Comparison of ENCODE assay signal across 8 cellular contexts in the genomic region with DNA sequence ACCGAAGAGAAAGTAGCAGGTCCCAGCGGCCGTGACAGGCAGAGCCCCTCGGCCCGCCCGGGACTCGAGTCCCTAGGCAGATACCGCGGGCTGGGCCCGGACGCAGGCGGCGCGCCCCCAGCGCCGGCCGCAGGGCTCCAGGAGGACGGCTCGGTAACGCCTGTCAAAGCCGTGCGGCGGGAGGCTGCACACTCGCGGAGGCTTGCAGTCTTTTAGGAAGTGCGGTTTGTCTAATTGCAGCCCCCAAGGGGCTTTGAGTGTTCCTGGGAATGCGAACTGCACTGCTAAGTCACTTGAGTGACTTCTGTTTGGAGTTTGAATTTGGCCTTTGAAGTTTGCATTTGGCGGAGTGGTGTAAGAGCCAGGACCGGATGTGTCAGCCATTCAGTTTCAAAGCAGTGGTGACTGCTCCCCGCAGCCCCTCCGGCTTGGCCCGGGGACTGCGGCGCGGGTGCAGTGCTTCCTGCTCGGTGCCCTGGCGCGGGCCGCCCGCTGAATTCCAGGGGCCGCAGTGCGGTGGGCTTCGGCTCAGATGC. TPM values are rescaled to one million over a fixed set of nuclear protein-coding genes. Genes with fewer than 3 reads are reported as not detected.
A peak's percentile ranks its signal among the peaks of the same experiment; 100 is the strongest.
DNase-seq lines count a peak whose midpoint lies in the region; ATAC-seq, FAIRE-seq and TF ChIP-seq lines count a peak whose summit lies in the region.

No MANE protein-coding gene starts in this region.

- H2BK15ac ChIP-seq in H1 (ENCODE audit: low read length): no peak overlapping the region

- peaks cover 0 to 9% (median 0%) of the 10 kb centered on the region in 4 experiments; a peak in 1 of 7 replicates for H3K27me3 ChIP-seq in H1 (replicated peaks in 1 of 4; ENCODE audit: control insufficient read depth in 3 of 4, extremely low read depth in 1 of 4, insufficient read depth in 3 of 4, low read length in 3 of 4)

- 2% methylated on average over 36 of the region's 43 CpGs for WGBS in A549 (ENCODE audit: missing lambda C conversion rate)
- WGBS in H1 (ENCODE audit: extremely low coverage in 1 of 2, insufficient coverage in 1 of 2, insufficient read length in 1 of 2, insufficient replicate concordance in 2 of 2, low coverage in 1 of 2, low lambda C conversion rate in 2 of 2, missing lambda C conversion rate in 1 of 2), 2 experiments: 2% methylated on average over 38 of the region's 43 CpGs; no CpG with 5 or more reads in 1 of the 2 experiments
- 0 to 1% methylated on average over 28 to 29 of the region's 43 CpGs for WGBS in mesodermal cell (ENCODE audit: insufficient coverage in 2 of 2), 2 experiments

- H3K4me2 ChIP-seq in A549 (peak overlapping the region; percentile 95), H1 (ENCODE audit: insufficient read depth in 1 of 2, low read depth in 2 of 2, low read length in 2 of 2) (peak overlapping the region; percentile 79 to 97)

- H4K20me1 ChIP-seq in H1 (replicated peaks in 1 of 2; ENCODE audit: control insufficient read depth in 1 of 2, insufficient read depth in 2 of 2, low read length in 2 of 2): peaks cover 0 to 8% of the 10 kb centered on the region in 2 experiments

- no peak overlapping the region for H2AK5ac ChIP-seq in H1 (ENCODE audit: low read depth, low read length)

- no peak overlapping the region for H3K9ac ChIP-seq in H1 (replicated peaks in 1 of 4; ENCODE audit: extremely low read depth in 1 of 4, low read depth in 3 of 4, low read length in 3 of 4)

- no peak overlapping the region for H2AFZ ChIP-seq in H1 (ENCODE audit: low read length)

- TF ChIP-seq POLR2A in A549 (IDR thresholded peaks at IDR 0.05; ENCODE audit: low read length) (no peak), GM15510 (IDR thresholded peaks at IDR 0.05; ENCODE audit: borderline replicate concordance, extremely low read depth, insufficient read length) (peak; percentile 26), H1 (IDR thresholded peaks at IDR 0.05; ENCODE audit: control extremely low read depth in 1 of 2, low read depth in 2 of 2, low read length in 2 of 2) (no peak)

- CTCF ChIA-PET in A549 (lab: Yijun Ruan, JAX): no interaction called here
- CTCF ChIA-PET in activated CD4-positive, alpha-beta memory T cell treated with anti-CD3 and anti-CD28 coated beads, Interleukin-2, amount 10 ng/mL, durations not matched to agents 7 days and 5 days (lab: Charles Lee): interaction anchor here (2.0 kb wide), 1 partner anchor 22 kb away, joined by 7 read pairs; no protein-coding TSS in a partner anchor
- CTCF ChIA-PET in H1 (lab: Charles Lee; ENCODE audit: partially characterized antibody): interaction anchor here (1.2 kb wide), 1 partner anchor 22 kb away, joined by 3 read pairs; no protein-coding TSS in a partner anchor

- peak; percentile 52 to 77; a peak in 5 of 6 replicates for ATAC-seq in A549
- peak; percentile 39 for ATAC-seq in HG02840 (IDR thresholded peaks at IDR 0.05; ENCODE audit: low FRiP score, unreplicated experiment)
- ATAC-seq in stimulated activated effector memory CD8-positive, alpha-beta T cell treated with anti-CD3 and anti-CD28 coated beads, Interleukin-12 subunit alpha, Interleukin-12 subunit beta, amount 100 ng/mL, for 72 hours: peak; percentile 77

- FAIRE-seq in A549 (lab: Jason Lieb, UNC) (no peak), H1 (lab: Jason Lieb, UNC) (no peak)

- H3K18ac ChIP-seq in H1 (ENCODE audit: extremely low read depth, low read length): no peak overlapping the region; the same call in 1 of the 2 replicates

- H3K4ac ChIP-seq in H1 (replicated peaks; ENCODE audit: insufficient read length, low read depth, low read length): no peak overlapping the region

- no peak overlapping the region for H3K14ac ChIP-seq in H1 (ENCODE audit: insufficient read length)

- H4K91ac ChIP-seq in H1 (replicated peaks; ENCODE audit: insufficient read length, low read length): no peak overlapping the region

- H3K79me2 ChIP-seq in H1 (ENCODE audit: control insufficient read depth in 1 of 2, insufficient read depth in 2 of 2, low read length in 2 of 2): peaks cover 0 to 42% of the 10 kb centered on the region in 2 experiments; a peak in 2 of 4 replicates

- H3K23me2 ChIP-seq in H1 (ENCODE audit: low read depth, low read length): peaks cover 14% of the 10 kb centered on the region

- H3K4me3 Mint-ChIP-seq in activated CD4-positive, alpha-beta memory T cell treated with anti-CD3 and anti-CD28 coated beads, Interleukin-2, amount 10 ng/mL, durations not matched to agents 7 days and 5 days: peak overlapping the region; percentile 96
- H3K4me3 Mint-ChIP-seq in stimulated activated effector memory CD8-positive, alpha-beta T cell treated with anti-CD3 and anti-CD28 coated beads, Interleukin-12 subunit alpha, Interleukin-12 subunit beta, amount 100 ng/mL, for 72 hours: peak overlapping the region; percentile 85

- no peak overlapping the region for H2BK5ac ChIP-seq in H1 (ENCODE audit: low read depth, low read length)

- no peak overlapping the region for H2BK12ac ChIP-seq in H1 (ENCODE audit: low read depth, low read length)

- POLR2A ChIA-PET in A549 (lab: Yijun Ruan, JAX): no interaction called here
- POLR2A ChIA-PET in activated CD4-positive, alpha-beta memory T cell treated with anti-CD3 and anti-CD28 coated beads, Interleukin-2, amount 10 ng/mL, durations not matched to agents 7 days and 5 days (lab: Charles Lee): interaction anchor here (1.2 to 2.8 kb wide), 4 partner anchors 10 to 488 kb away, joined by 3 to 9 read pairs (median 5); no protein-coding TSS in a partner anchor
- POLR2A ChIA-PET in H1 (lab: Charles Lee; ENCODE audit: partially characterized antibody): no interaction called here

- H3K9me3 Mint-ChIP-seq in activated CD4-positive, alpha-beta memory T cell treated with anti-CD3 and anti-CD28 coated beads, Interleukin-2, amount 10 ng/mL, durations not matched to agents 7 days and 5 days: no peaks in the 10 kb centered on the region
- no peaks in the 10 kb centered on the region for H3K9me3 Mint-ChIP-seq in stimulated activated effector memory CD8-positive, alpha-beta T cell treated with anti-CD3 and anti-CD28 coated beads, Interleukin-12 subunit alpha, Interleukin-12 subunit beta, amount 100 ng/mL, for 72 hours

- peaks cover 24% of the 10 kb centered on the region; the same call in 2 of the 3 replicates for H3K4me1 ChIP-seq in A549
- H3K4me1 ChIP-seq in H1 (replicated peaks in 1 of 4; ENCODE audit: control insufficient read depth in 3 of 4, insufficient read depth in 4 of 4, low read length in 3 of 4): peaks cover 0 to 8% (median 2%) of the 10 kb centered on the region in 4 experiments; a peak in 5 of 7 replicates
- H3K4me1 ChIP-seq in mesodermal cell (ENCODE audit: control insufficient read depth, insufficient read depth, low read length, poor library complexity, severe bottlenecking): peaks cover 6% of the 10 kb centered on the region

- TF ChIP-seq EP300 in A549 (IDR thresholded peaks at IDR 0.05) (no peak), H1 (IDR thresholded peaks at IDR 0.05; ENCODE audit: borderline replicate concordance in 1 of 2, low read depth in 2 of 2, low read length in 2 of 2) (no peak)

- no peak overlapping the region for H3K23ac ChIP-seq in H1 (ENCODE audit: insufficient read length)

- TF ChIP-seq CTCF in A549 (IDR thresholded peaks at IDR 0.05) (no peak), H1 (IDR thresholded peaks at IDR 0.05; ENCODE audit: control extremely low read depth in 1 of 3, insufficient read depth in 1 of 3, low read depth in 1 of 3, low read length in 3 of 3) (no peak)

- H4K5ac ChIP-seq in H1 (ENCODE audit: insufficient read length, low read depth, low read length): no peak overlapping the region

- no peaks in the 10 kb centered on the region for H3K79me1 ChIP-seq in H1 (ENCODE audit: low read depth, low read length)

- no peaks in the 10 kb centered on the region for H3K36me3 ChIP-seq in H1 (ENCODE audit: control insufficient read depth in 2 of 4, insufficient read depth in 4 of 4, low read length in 3 of 4)
- H3K36me3 ChIP-seq in mesodermal cell (ENCODE audit: control insufficient read depth, insufficient read depth, low read length): peaks cover 11% of the 10 kb centered on the region

- peaks cover 3% of the 10 kb centered on the region for H3K27me3 Mint-ChIP-seq in activated CD4-positive, alpha-beta memory T cell treated with anti-CD3 and anti-CD28 coated beads, Interleukin-2, amount 10 ng/mL, durations not matched to agents 7 days and 5 days

- H3K27ac ChIP-seq in A549 (peak overlapping the region; percentile 94 to 95), H1 (ENCODE audit: low read depth, low read length) (no peak overlapping the region), mesodermal cell (ENCODE audit: low read depth, low read length, severe bottlenecking) (peak overlapping the region; percentile 66)

- H3K27ac Mint-ChIP-seq in activated CD4-positive, alpha-beta memory T cell treated with anti-CD3 and anti-CD28 coated beads, Interleukin-2, amount 10 ng/mL, durations not matched to agents 7 days and 5 days: peak overlapping the region; percentile 94
- H3K27ac Mint-ChIP-seq in stimulated activated effector memory CD8-positive, alpha-beta T cell treated with anti-CD3 and anti-CD28 coated beads, Interleukin-12 subunit alpha, Interleukin-12 subunit beta, amount 100 ng/mL, for 72 hours: peak overlapping the region; percentile 86

- H3K56ac ChIP-seq in H1 (replicated peaks; ENCODE audit: insufficient read length, low read depth, low read length): no peak overlapping the region

- H2BK20ac ChIP-seq in H1 (ENCODE audit: low read length): no peak overlapping the region

- H3K4me1 Mint-ChIP-seq in activated CD4-positive, alpha-beta memory T cell treated with anti-CD3 and anti-CD28 coated beads, Interleukin-2, amount 10 ng/mL, durations not matched to agents 7 days and 5 days: peaks cover 53% of the 10 kb centered on the region
- H3K4me1 Mint-ChIP-seq in stimulated activated effector memory CD8-positive, alpha-beta T cell treated with anti-CD3 and anti-CD28 coated beads, Interleukin-12 subunit alpha, Interleukin-12 subunit beta, amount 100 ng/mL, for 72 hours: peaks cover 27% of the 10 kb centered on the region

- H4K8ac ChIP-seq in H1 (ENCODE audit: extremely low read depth, insufficient read depth, low read length): no peak overlapping the region

- H2BK120ac ChIP-seq in H1 (replicated peaks; ENCODE audit: low read depth, low read length): no peak overlapping the region

- H3K4me3 ChIP-seq in A549: peak overlapping the region; percentile 93
- H3K4me3 ChIP-seq in H1 (ENCODE audit: extremely low read depth in 1 of 4, insufficient read depth in 2 of 4, low read depth in 3 of 4, low read length in 4 of 4): peak overlapping the region; percentile 48 to 78 (median 65)
- peak overlapping the region; percentile 98 for H3K4me3 ChIP-seq in mesodermal cell (ENCODE audit: extremely low read depth, insufficient read depth, low read length, poor library complexity, severe bottlenecking)

- DNase-seq in A549 (ENCODE audit: low read depth in 1 of 2, low spot score in 1 of 2) (peak; percentile 46 to 57), NCI-H226 (peak; percentile 41), H1 (ENCODE audit: low read depth in 1 of 2, low spot score in 2 of 2) (no peak)
- peak; percentile 77 for DNase-seq in activated CD4-positive, alpha-beta memory T cell treated with anti-CD3 and anti-CD28 coated beads, Interleukin-2, amount 10 ng/mL, durations not matched to agents 7 days and 5 days
- DNase-seq in stimulated activated effector memory CD8-positive, alpha-beta T cell treated with anti-CD3 and anti-CD28 coated beads, Interleukin-12 subunit alpha, Interleukin-12 subunit beta, amount 100 ng/mL, for 72 hours (ENCODE audit: low spot score in 2 of 2): peak; percentile 56 to 83

- TF ChIP-seq RAD21 in A549 (conservative IDR thresholded peaks at IDR 0.05 in 1 of 2, IDR thresholded peaks at IDR 0.05 in 1 of 2): no peak
- TF ChIP-seq RAD21 in H1 (IDR thresholded peaks at IDR 0.05 in 1 of 2, conservative IDR thresholded peaks at IDR 0.05 in 1 of 2; ENCODE audit: low read depth in 2 of 2, low read length in 2 of 2): no peak

- H3K9me3 ChIP-seq in A549 (no peaks in the 10 kb centered on the region), H1 (ENCODE audit: insufficient read depth in 2 of 2, low read depth in 1 of 2, low read length in 1 of 2) (no peaks in the 10 kb centered on the region), mesodermal cell (ENCODE audit: control insufficient read depth, low read length) (no peaks in the 10 kb centered on the region)

- peaks cover 33% of the 10 kb centered on the region for H3K36me3 Mint-ChIP-seq in activated CD4-positive, alpha-beta memory T cell treated with anti-CD3 and anti-CD28 coated beads, Interleukin-2, amount 10 ng/mL, durations not matched to agents 7 days and 5 days (ENCODE audit: low read depth)
- H3K36me3 Mint-ChIP-seq in stimulated activated effector memory CD8-positive, alpha-beta T cell treated with anti-CD3 and anti-CD28 coated beads, Interleukin-12 subunit alpha, Interleukin-12 subunit beta, amount 100 ng/mL, for 72 hours: peaks cover 4% of the 10 kb centered on the region

RNA-seq across cellular contexts. Expression of gene MAP3K1, which starts 1.3 kb away (rescaled TPM):
- 4.5 and 5.1 TPM in 2 replicates for polyA plus RNA-seq in A549 (2011; rRNA removed)
- polyA plus RNA-seq in A549 (2012; cell fraction: cytosol; rRNA removed): 0.62 and 0.75 TPM in 2 replicates
- 0.85 and 1.2 TPM in 2 replicates for polyA plus RNA-seq in A549 (2012; cell fraction: nucleus; rRNA removed)
- polyA plus RNA-seq in A549 (2017; fragmentation: RNase III; extraction: RNeasy Plus Mini Kit Qiagen cat#74134 plus additional on column Dnase treatment): 1.8 to 2.1 TPM (median 1.9 TPM) in 3 replicates
- 6.8 and 7.9 TPM in 2 replicates for polyA minus RNA-seq in A549 (2011; rRNA and poly(A)+ RNA removed)
- 10 to 100 TPM; 47.5 to 49.5 TPM for total RNA-seq in activated CD4-positive, alpha-beta memory T cell treated with anti-CD3 and anti-CD28 coated beads, Interleukin-2, amount 10 ng/mL, durations not matched to agents 7 days and 5 days
- 11.4 and 11.8 TPM in 2 replicates for total RNA-seq in H1 (2021; fragmentation: NEBNext Ultra II Directional; extraction: Animal tissue kit (Norgen Biotek cat#: 25700))
- 1.7 and 3.9 TPM in 2 replicates for polyA plus RNA-seq in H1 (2011; rRNA removed)
- 3.9 TPM for polyA plus RNA-seq in H1 (2011; cell fraction: cytosol; rRNA removed)
- 2.8 TPM for polyA plus RNA-seq in H1 (2011; cell fraction: nucleus; rRNA removed)
- polyA plus RNA-seq in H1 (2012, experiment 1 of 2): 2.8 to 5.7 TPM (median 4.2 TPM) in 4 replicates
- 0.52 TPM for polyA plus RNA-seq in H1 (2012, experiment 2 of 2)
- polyA plus RNA-seq in H1 (2013, experiment 1 of 2): 5.5 TPM
- 5.5 TPM for polyA plus RNA-seq in H1 (2013, experiment 2 of 2)
- 13.9 and 18.7 TPM in 2 replicates for polyA minus RNA-seq in H1 (2011; rRNA and poly(A)+ RNA removed)
- polyA minus RNA-seq in H1 (2011; cell fraction: cytosol; rRNA and poly(A)+ RNA removed): 8.1 TPM
- polyA minus RNA-seq in H1 (2011; cell fraction: nucleus; rRNA and poly(A)+ RNA removed): 10.2 TPM
- 51.2 TPM for polyA plus RNA-seq in mesodermal cell (2013, experiment 1 of 2)
- 50.0 TPM for polyA plus RNA-seq in mesodermal cell (2013, experiment 2 of 2)

Comparison
In these comparisons a context has a peak if more than half of its experiments do, and no peak if none do; other contexts are left out.
1. DNase-seq: peak in A549 (2 of 2), NCI-H226 (single experiment), activated CD4-positive, alpha-beta memory T cell treated with anti-CD3 and anti-CD28 coated beads, Interleukin-2, amount 10 ng/mL, durations not matched to agents 7 days and 5 days (single experiment) and stimulated activated effector memory CD8-positive, alpha-beta T cell treated with anti-CD3 and anti-CD28 coated beads, Interleukin-12 subunit alpha, Interleukin-12 subunit beta, amount 100 ng/mL, for 72 hours (2 of 2); none in H1 (0 of 2).
2. Of the 18 proteins assayed by ChIP-seq in both H1 and A549: peak only in H1: RNF2; only in A549: none; in both: none; in neither: 17.
3. Peak in every context shown above with its lines, with median percentiles within 50 percentile points of each other: ATAC-seq and H3K4me3 ChIP-seq.